25 cellular contexts compared by ENCODE assay signal in genomic region chr11:92688416-92688815, GRCh38.
"Had no signal": no experiment of that assay in that cellular context is flagged by ENCODE, and none has a peak within 500 bp of the region (broad histone marks: within the 10 kb centered on the region; RNA-seq: fewer than 3 reads in every experiment).

No MANE protein-coding gene starts in this region.

- H3K27ac ChIP-seq: stomach, suprapubic skin, testis, thoracic aorta, thyroid gland, tibial artery, tibial nerve, transverse colon, upper lobe of left lung, upper lobe of right lung, uterus, vagina had no signal

- H3K9me3 ChIP-seq: stomach, suprapubic skin, testis, thoracic aorta, thyroid gland, tibial artery, tibial nerve, transverse colon, upper lobe of left lung, upper lobe of right lung, uterus, vagina had no signal

- H3K4me3 ChIP-seq: stomach, suprapubic skin, testis, thoracic aorta, thyroid gland, tibial artery, tibial nerve, transverse colon, upper lobe of left lung, upper lobe of right lung, uterus, vagina had no signal

- H3K36me3 ChIP-seq: stomach, suprapubic skin, thoracic aorta, thyroid gland, tibial artery, tibial nerve, transverse colon, upper lobe of left lung, upper lobe of right lung, uterus, vagina had no signal

- DNase-seq: stimulated activated CD4-positive, alpha-beta T cell treated with anti-CD3 and anti-CD28 coated beads, Interleukin-2, amount 100 ng/mL, for 48 hours; stimulated activated CD4-positive, alpha-beta T cell treated with anti-CD3 and anti-CD28 coated beads, Interleukin-4, amount 100 ng/mL, for 1 hour; stimulated activated CD4-positive, alpha-beta T cell treated with anti-CD3 and anti-CD28 coated beads, Interleukin-4, amount 100 ng/mL, for 24 hours; stimulated activated CD4-positive, alpha-beta T cell treated with anti-CD3 and anti-CD28 coated beads, Interleukin-4, amount 100 ng/mL, for 4 hours; stimulated activated CD8-positive, alpha-beta memory T cell treated with anti-CD3 and anti-CD28 coated beads, Interleukin-4, amount 100 ng/mL, for 48 hours; stimulated activated naive B cell treated with anti-CD40 and anti-IgM and Interleukin-4, amounts not matched to agents 10 μg/mL and 1 μg/mL and 100 μg/mL, for 72 hours; stimulated activated naive CD4-positive, alpha-beta T cell; stimulated activated naive CD4-positive, alpha-beta T cell treated with Interleukin-2 at 50 U/mL for 16 hours; stimulated activated naive CD8-positive, alpha-beta T cell treated with anti-CD3 and anti-CD28 coated beads, Interleukin-15, amount 100 ng/mL, for 72 hours; stimulated activated naive CD8-positive, alpha-beta T cell treated with anti-CD3 and anti-CD28 coated beads, Interleukin-15, Interleukin-2, amounts not matched to agents 100 U/mL and 50 U/mL, for 24 hours; stomach; substantia nigra; testis; thyroid gland; tibial artery; transverse colon; upper lobe of left lung; upper lobe of right lung; uterus had no signal

- H3K4me1 ChIP-seq: stomach, suprapubic skin, testis, thyroid gland, tibial artery, tibial nerve, transverse colon, upper lobe of left lung, upper lobe of right lung, uterus, vagina had no signal

- H3K27me3 ChIP-seq: stomach, suprapubic skin, testis, thyroid gland, tibial artery, tibial nerve, transverse colon, upper lobe of left lung, upper lobe of right lung, uterus, vagina had no signal

- ATAC-seq: stimulated activated effector memory CD8-positive, alpha-beta T cell treated with anti-CD3 and anti-CD28 coated beads, Interleukin-12 subunit alpha, Interleukin-12 subunit beta, amount 100 ng/mL, for 72 hours; stimulated activated memory B cell treated with anti-CD40 and anti-IgM and Interleukin-4, amounts not matched to agents 10 μg/mL and 1 μg/mL and 100 μg/mL, for 72 hours; stimulated activated naive B cell treated with anti-CD40 and anti-IgM and Interleukin-4, amounts not matched to agents 10 μg/mL and 1 μg/mL and 100 μg/mL, for 72 hours; stimulated activated naive CD8-positive, alpha-beta T cell treated with anti-CD3 and anti-CD28 coated beads, Interleukin-15, amount 100 ng/mL, for 72 hours; stimulated activated naive CD8-positive, alpha-beta T cell treated with anti-CD3 and anti-CD28 coated beads, Interleukin-15, Interleukin-2, amounts not matched to agents 100 U/mL and 50 U/mL, for 24 hours; upper lobe of right lung had no signal
